Comparison of ENCODE assay signal across 30 cellular contexts in genomic region chr9:129796029-129796910, GRCh38. TPM values are rescaled to one million over a fixed set of nuclear protein-coding genes. Genes with fewer than 3 reads are reported as not detected.
"Had no signal": no experiment of that assay in that cellular context is flagged by ENCODE, and none has a peak within 500 bp of the region (broad histone marks: within the 10 kb centered on the region; RNA-seq: fewer than 3 reads in every experiment).

No MANE protein-coding gene starts in this region.

- H3K27me3 ChIP-seq: adrenal gland, ascending aorta, colonic mucosa, right atrium auricular region, suprapubic skin had no signal

- H3K27ac ChIP-seq: adrenal gland, ascending aorta, cardiac muscle cell, colonic mucosa, epithelial cell of prostate, esophagus squamous epithelium, heart right ventricle, left lung, lower lobe of right lung, right atrium auricular region, suprapubic skin, tibial artery had no signal

- ATAC-seq: activated CD4-positive, alpha-beta T cell treated with anti-CD3 and anti-CD28 coated beads for 36 hours; heart right ventricle; left lung; lower lobe of right lung; naive thymus-derived CD8-positive, alpha-beta T cell; stimulated activated naive B cell treated with anti-CD40 and anti-IgM and Interleukin-4, amounts not matched to agents 10 μg/mL and 1 μg/mL and 100 μg/mL, for 72 hours had no signal

- H3K4me3 ChIP-seq: adrenal gland, ascending aorta, cardiac muscle cell, colonic mucosa, esophagus squamous epithelium, heart right ventricle, left lung, lower lobe of right lung, right atrium auricular region, suprapubic skin, tibial artery had no signal

- H3K36me3 ChIP-seq: adrenal gland, ascending aorta, cardiac muscle cell, colonic mucosa, esophagus squamous epithelium, heart right ventricle, left lung, lower lobe of right lung, right atrium auricular region, suprapubic skin, tibial artery had no signal

- DNase-seq: activated CD4-positive, alpha-beta T cell treated with anti-CD3 and anti-CD28 coated beads for 36 hours; activated CD4-positive, alpha-beta T cell treated with anti-CD3 and anti-CD28 coated beads, Interleukin-2, amount 50 U/mL, for 4 hours; activated CD4-positive, CD25-positive, alpha-beta regulatory T cell; activated CD8-positive, alpha-beta memory T cell treated with anti-CD3 and anti-CD28 coated beads for 24 hours; activated effector memory CD4-positive, alpha-beta T cell treated with anti-CD3 and anti-CD28 coated beads, Interleukin-2, amount 50 U/mL, for 16 hours; activated naive CD4-positive, alpha-beta T cell treated with anti-CD3 and anti-CD28 coated beads for 36 hours; activated naive CD8-positive, alpha-beta T cell treated with anti-CD3 and anti-CD28 coated beads for 36 hours; adrenal gland; cerebellar nuclear complex; colonic mucosa; effector CD8-positive, alpha-beta T cell; esophagus squamous epithelium; foreskin melanocyte; heart right ventricle; kidney glomerular epithelial cell; left lung; lower lobe of right lung; mesenchymal stem cell; naive thymus-derived CD8-positive, alpha-beta T cell; stimulated activated CD4-positive, alpha-beta T cell treated with anti-CD3 and anti-CD28 coated beads, Interleukin-15, amount 100 ng/mL, for 24 hours; stimulated activated CD4-positive, alpha-beta T cell treated with anti-CD3 and anti-CD28 coated beads, Interleukin-2, amount 100 ng/mL, for 24 hours; stimulated activated naive B cell treated with anti-CD40 and anti-IgM and Interleukin-4, amounts not matched to agents 10 μg/mL and 1 μg/mL and 100 μg/mL, for 72 hours; tibial artery had no signal

- FAIRE-seq: endometrium had no signal

- H3K4me1 ChIP-seq: adrenal gland, ascending aorta, colonic mucosa, esophagus squamous epithelium, heart right ventricle, left lung, lower lobe of right lung, right atrium auricular region, suprapubic skin, tibial artery had no signal

- H3K9me3 ChIP-seq: adrenal gland, ascending aorta, colonic mucosa, esophagus squamous epithelium, heart right ventricle, left lung, lower lobe of right lung, right atrium auricular region, suprapubic skin, tibial artery had no signal

RNA-seq across cellular contexts. Expression of gene PTGES, which starts 43.4 kb away (rescaled TPM):
- total RNA-seq: naive thymus-derived CD8-positive, alpha-beta T cell; pulmonary artery endothelial cell had no signal
